ENCODE assay signal across 26 cellular contexts in the genomic region with DNA sequence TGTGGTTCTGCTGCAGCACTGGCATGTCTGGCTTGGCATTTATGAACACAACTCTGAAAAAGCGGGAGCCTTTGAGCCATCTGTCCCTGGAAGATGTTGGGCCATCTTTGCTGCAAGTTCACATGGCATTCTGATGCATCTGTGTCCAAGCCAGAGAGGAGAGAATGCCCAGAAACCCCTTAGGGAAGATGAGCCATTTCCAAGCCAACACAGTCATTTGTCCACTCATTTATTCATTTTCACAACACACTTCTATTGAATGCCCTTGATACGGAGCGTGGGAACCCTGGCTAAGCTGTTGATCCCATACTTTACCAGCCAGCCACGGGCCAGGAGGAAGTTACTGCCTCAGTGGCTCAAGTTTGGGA.
"Had no signal": no experiment of that assay in that cellular context is flagged by ENCODE, and none has a peak within 500 bp of the region (broad histone marks: within the 10 kb centered on the region; RNA-seq: fewer than 3 reads in every experiment).

No MANE protein-coding gene starts in this region.

- H3K4me3 ChIP-seq: colonic mucosa, dorsolateral prefrontal cortex, esophagus muscularis mucosa, gastrocnemius medialis, right lobe of liver, skin epidermis, tibial artery had no signal

- H3K4me1 Mint-ChIP-seq: activated B cell treated with CpG ODN at 0.5 μM for 24 hours had no signal

- H3K27ac ChIP-seq: colonic mucosa, esophagus muscularis mucosa, gastrocnemius medialis, right lobe of liver, skin epidermis, tibial artery had no signal

- H3K27me3 ChIP-seq: colonic mucosa, esophagus muscularis mucosa, gastrocnemius medialis, right lobe of liver, tibial artery had no signal

- H3K27ac Mint-ChIP-seq: activated B cell treated with CpG ODN at 0.5 μM for 24 hours; activated CD4-positive, alpha-beta memory T cell treated with anti-CD3 and anti-CD28 coated beads for 36 hours; activated CD4-positive, alpha-beta T cell treated with anti-CD3 and anti-CD28 coated beads for 36 hours; activated naive CD8-positive, alpha-beta T cell treated with anti-CD3 and anti-CD28 coated beads, Interleukin-2, amount 50 U/mL, for 24 hours; memory B cell; nephron progenitor cell; stimulated activated effector memory CD8-positive, alpha-beta T cell treated with anti-CD3 and anti-CD28 coated beads, Interleukin-12 subunit alpha, Interleukin-12 subunit beta, amount 100 ng/mL, for 72 hours; stimulated activated naive CD8-positive, alpha-beta T cell treated with anti-CD3 and anti-CD28 coated beads, Interleukin-15, amount 100 ng/mL, for 72 hours; T-cell had no signal

- H3K4me3 Mint-ChIP-seq: activated B cell treated with CpG ODN at 0.5 μM for 24 hours; activated CD4-positive, alpha-beta memory T cell treated with anti-CD3 and anti-CD28 coated beads for 36 hours; activated CD4-positive, alpha-beta T cell treated with anti-CD3 and anti-CD28 coated beads for 36 hours; activated naive CD8-positive, alpha-beta T cell treated with anti-CD3 and anti-CD28 coated beads, Interleukin-2, amount 50 U/mL, for 24 hours; brain; central memory CD8-positive, alpha-beta T cell; memory B cell; nephron progenitor cell; stimulated activated effector memory CD8-positive, alpha-beta T cell treated with anti-CD3 and anti-CD28 coated beads, Interleukin-12 subunit alpha, Interleukin-12 subunit beta, amount 100 ng/mL, for 72 hours; stimulated activated naive CD8-positive, alpha-beta T cell treated with anti-CD3 and anti-CD28 coated beads, Interleukin-15, amount 100 ng/mL, for 72 hours had no signal

- DNase-seq: activated B cell treated with CpG ODN at 0.5 μM for 24 hours; activated CD4-positive, alpha-beta memory T cell treated with anti-CD3 and anti-CD28 coated beads for 36 hours; activated gamma-delta T cell; activated naive CD4-positive, alpha-beta T cell treated with anti-CD3 and anti-CD28 coated beads, Interleukin-2, amount 50 U/mL, for 16 hours; activated naive CD8-positive, alpha-beta T cell treated with anti-CD3 and anti-CD28 coated beads, Interleukin-2, amount 50 U/mL, for 24 hours; activated T-cell treated with anti-CD3 and anti-CD28 coated beads for 4 hours; aorta; colonic mucosa; dorsolateral prefrontal cortex; gastrocnemius medialis; head of caudate nucleus; left colon; nephron progenitor cell; posterior cingulate gyrus; right lobe of liver; stimulated activated CD4-positive, alpha-beta T cell treated with anti-CD3 and anti-CD28 coated beads, Interleukin-1b, Interleukin-23, amount 100 ng/mL, for 48 hours; tibial artery had no signal

- H3K4me1 ChIP-seq: colonic mucosa, esophagus muscularis mucosa, gastrocnemius medialis, right lobe of liver, tibial artery had no signal

- ATAC-seq: gastrocnemius medialis; left colon; right lobe of liver; stimulated activated effector memory CD8-positive, alpha-beta T cell treated with anti-CD3 and anti-CD28 coated beads, Interleukin-12 subunit alpha, Interleukin-12 subunit beta, amount 100 ng/mL, for 72 hours had no signal

- H3K36me3 ChIP-seq: colonic mucosa, esophagus muscularis mucosa, right lobe of liver, tibial artery had no signal

- H3K27me3 Mint-ChIP-seq: brain had no signal

- H3K9me3 Mint-ChIP-seq: activated B cell treated with CpG ODN at 0.5 μM for 24 hours; activated CD4-positive, alpha-beta memory T cell treated with anti-CD3 and anti-CD28 coated beads for 36 hours; activated naive CD8-positive, alpha-beta T cell treated with anti-CD3 and anti-CD28 coated beads, Interleukin-2, amount 50 U/mL, for 24 hours; brain; memory B cell; nephron progenitor cell; stimulated activated effector memory CD8-positive, alpha-beta T cell treated with anti-CD3 and anti-CD28 coated beads, Interleukin-12 subunit alpha, Interleukin-12 subunit beta, amount 100 ng/mL, for 72 hours; stimulated activated naive CD8-positive, alpha-beta T cell treated with anti-CD3 and anti-CD28 coated beads, Interleukin-15, amount 100 ng/mL, for 72 hours; T-cell had no signal

- H3K36me3 Mint-ChIP-seq: activated CD4-positive, alpha-beta memory T cell treated with anti-CD3 and anti-CD28 coated beads for 36 hours; brain; memory B cell; stimulated activated effector memory CD8-positive, alpha-beta T cell treated with anti-CD3 and anti-CD28 coated beads, Interleukin-12 subunit alpha, Interleukin-12 subunit beta, amount 100 ng/mL, for 72 hours; T-cell had no signal

- H3K9me3 ChIP-seq: colonic mucosa, esophagus muscularis mucosa, gastrocnemius medialis, right lobe of liver, tibial artery had no signal
